ENCODE assay signal across 9 cellular contexts in genomic region chr5:156934450-156935211, GRCh38. TPM values are rescaled to one million over a fixed set of nuclear protein-coding genes. Genes with fewer than 3 reads are reported as not detected.
A peak's percentile ranks its signal among the peaks of the same experiment; 100 is the strongest.
DNase-seq lines count a peak whose midpoint lies in the region; ATAC-seq, FAIRE-seq and TF ChIP-seq lines count a peak whose summit lies in the region.
"Had no signal": no experiment of that assay in that cellular context is flagged by ENCODE, and none has a peak within 500 bp of the region (broad histone marks: within the 10 kb centered on the region; RNA-seq: fewer than 3 reads in every experiment).

No MANE protein-coding gene starts in this region.

- peak overlapping the region; percentile 82 for H3K27ac Mint-ChIP-seq in activated naive CD8-positive, alpha-beta T cell

- H3K36me3 Mint-ChIP-seq in activated naive CD8-positive, alpha-beta T cell, result peaks cover 6% of the 10 kb centered on the region

- ATAC-seq in GM21390 (IDR thresholded peaks at IDR 0.05; ENCODE audit: unreplicated experiment) (peak; percentile 38), Panc1 (no peak), lower lobe of right lung (no peak), thoracic aorta (ENCODE audit: insufficient number of reproducible peaks, low FRiP score, low read depth) (no peak), HG03469 (IDR thresholded peaks at IDR 0.05; ENCODE audit: unreplicated experiment) (no peak)

- BruUV-seq in Panc1 (replicated peaks; lab: Mats Ljungman, UMichigan), result no TSS peak

- H3K27me3 ChIP-seq in Panc1 (ENCODE audit: control insufficient read depth, insufficient read depth, low read length) (no peaks in the 10 kb centered on the region), lower lobe of right lung (ENCODE audit: low read depth) (no peaks in the 10 kb centered on the region), thoracic aorta (replicated peaks; ENCODE audit: insufficient read depth) (no peaks in the 10 kb centered on the region)
- H3K27me3 ChIP-seq: SJCRH30 had no signal

- H3K4me1 ChIP-seq in Panc1 (ENCODE audit: control insufficient read depth, insufficient read depth, low read length), result no peaks in the 10 kb centered on the region
- no peaks in the 10 kb centered on the region for H3K4me1 ChIP-seq in lower lobe of right lung
- no peaks in the 10 kb centered on the region for H3K4me1 ChIP-seq in thoracic aorta (ENCODE audit: control insufficient read depth in 1 of 2, low read depth in 2 of 2)
- H3K4me1 ChIP-seq: SJCRH30 had no signal

- no peak for FAIRE-seq in D721Med (lab: Jason Lieb, UNC)

- CTCF ChIA-PET in Panc1 (lab: Charles Lee), result interaction anchor here (0.7 kb wide), 1 partner anchor 966 kb away, joined by 3 read pairs; no protein-coding TSS in a partner anchor

- H3K4me1 Mint-ChIP-seq in activated naive CD8-positive, alpha-beta T cell (ENCODE audit: low read depth), result peaks cover 50% of the 10 kb centered on the region

- H3K4me3 Mint-ChIP-seq in activated naive CD8-positive, alpha-beta T cell, result no peak overlapping the region

- H3K27ac ChIP-seq in Panc1 (ENCODE audit: low read length) (no peak overlapping the region), lower lobe of right lung (no peak overlapping the region), thoracic aorta (no peak overlapping the region)
- H3K27ac ChIP-seq: SJCRH30 had no signal

- H3K9me3 Mint-ChIP-seq in activated naive CD8-positive, alpha-beta T cell (ENCODE audit: low read depth), result peaks cover 5% of the 10 kb centered on the region

- intact Hi-C loops in Panc1 (cut with micrococcal nuclease; ENCODE audit: unreplicated experiment), result no loop called here
- intact Hi-C loops in lower lobe of right lung (cut with DNase I), result no loop called here

- TF ChIP-seq CTCF in D721Med (IDR thresholded peaks at IDR 0.05; ENCODE audit: insufficient read depth, missing control alignments), result peak; percentile 65
- TF ChIP-seq CTCF in Panc1 (IDR thresholded peaks at IDR 0.05), result peak; percentile 26; the same call in 1 of the 2 replicates
- peak; percentile 51 for TF ChIP-seq CTCF in lower lobe of right lung (IDR thresholded peaks at IDR 0.05)
- TF ChIP-seq CTCF in thoracic aorta (IDR thresholded peaks at IDR 0.05), result peak; percentile 8

- POLR2A ChIA-PET in Panc1 (lab: Charles Lee), result no interaction called here

- no peaks in the 10 kb centered on the region for H3K36me3 ChIP-seq in Panc1 (ENCODE audit: control insufficient read depth, insufficient read depth, low read length)
- no peaks in the 10 kb centered on the region for H3K36me3 ChIP-seq in lower lobe of right lung
- no peaks in the 10 kb centered on the region for H3K36me3 ChIP-seq in thoracic aorta
- H3K36me3 ChIP-seq: SJCRH30 had no signal

- DNase-seq in D721Med (ENCODE audit: insufficient read length, low spot score) (no peak), Panc1 (ENCODE audit: low read depth, low spot score) (peak; percentile 24), lower lobe of right lung (no peak), thoracic aorta (ENCODE audit: low spot score) (no peak), GDM1 (lab: John Stamatoyannopoulos, UW) (no peak)

- in situ Hi-C loops in Panc1 (cut with HindIII; ENCODE audit: low pct_unique_long_range_greater_than_20kb, low sequenced_read_pairs), result no loop called here

- H3K27me3 Mint-ChIP-seq in activated naive CD8-positive, alpha-beta T cell, result no peaks in the 10 kb centered on the region

- no peak overlapping the region for H3K4me3 ChIP-seq in Panc1 (ENCODE audit: low read depth in 2 of 2, low read length in 2 of 2)
- no peak overlapping the region for H3K4me3 ChIP-seq in lower lobe of right lung
- no peak overlapping the region for H3K4me3 ChIP-seq in thoracic aorta
- H3K4me3 ChIP-seq: SJCRH30 had no signal

- H3K9me3 ChIP-seq in Panc1 (ENCODE audit: control insufficient read depth, insufficient read depth, low read depth, low read length), result no peaks in the 10 kb centered on the region
- H3K9me3 ChIP-seq in lower lobe of right lung, result no peaks in the 10 kb centered on the region
- H3K9me3 ChIP-seq in thoracic aorta, result no peaks in the 10 kb centered on the region
- H3K9me3 ChIP-seq: SJCRH30 had no signal

RNA-seq across cellular contexts. Expression of gene TIMD4, which starts 28.4 kb away (rescaled TPM):
- not detected for total RNA-seq in Panc1 (2021; ENCODE audit: unreplicated experiment)
- not detected for polyA plus RNA-seq in Panc1 (2012; ENCODE audit: insufficient read length)
- total RNA-seq in lower lobe of right lung, result not detected
- 1 to 10 TPM in 1 of 2 donors, not detected in 1; 7.6 TPM for total RNA-seq in thoracic aorta
- total RNA-seq: SJCRH30 had no signal

Comparison
In these comparisons a context has a peak if more than half of its experiments do, and no peak if none do; other contexts are left out.
1. CTCF ChIP-seq: peak in every context shown above with its lines; median percentile 65 in D721Med; 51 in lower lobe of right lung; 26 in Panc1; 8 in thoracic aorta.